In the genomic region with DNA sequence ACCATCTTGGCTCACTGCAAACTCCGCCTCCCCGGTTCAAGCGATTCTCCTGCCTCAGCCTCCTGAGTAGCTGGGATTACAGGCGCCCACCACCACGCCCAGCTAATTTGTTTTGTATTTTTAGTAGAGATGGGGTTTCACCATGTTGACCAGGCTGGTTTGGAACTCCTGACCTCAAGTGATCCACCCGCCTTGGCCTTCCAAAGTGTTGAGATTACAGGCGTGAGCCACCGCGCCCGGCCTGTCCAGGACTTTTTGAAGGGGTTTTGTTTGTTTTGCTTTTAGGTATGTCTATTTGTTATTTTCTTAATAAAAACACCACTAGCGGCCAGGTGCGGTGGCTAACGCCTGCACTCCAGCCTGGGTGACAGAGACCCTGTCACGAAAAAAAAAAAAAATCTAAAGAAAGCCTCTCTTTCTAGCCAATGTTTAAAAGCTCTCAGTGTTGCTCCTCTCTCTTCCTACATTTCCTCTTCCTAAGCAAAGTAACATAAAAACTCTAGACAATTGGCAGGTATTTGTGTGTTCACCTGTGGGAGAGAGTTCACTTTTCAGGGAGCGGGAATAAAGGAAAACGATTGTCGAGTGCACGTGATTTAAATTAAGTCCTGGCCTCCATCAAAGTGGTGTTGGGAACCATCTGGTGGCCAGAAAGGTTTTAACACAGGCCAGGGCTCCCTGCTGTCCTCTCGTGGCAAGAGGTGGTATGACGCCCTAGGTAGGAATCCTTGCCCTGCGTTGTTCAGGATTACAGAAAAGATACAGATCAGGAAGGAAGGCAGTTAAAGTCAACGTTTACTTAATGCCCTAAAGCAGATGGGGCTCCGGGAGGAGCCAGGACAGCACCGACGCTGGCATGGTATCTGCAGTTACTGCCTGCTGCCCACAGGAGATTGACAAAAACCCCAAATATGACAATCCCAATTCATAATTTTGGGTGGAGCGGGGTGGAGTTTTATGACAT, we compare ENCODE assay signal across 8 cellular contexts. TPM values are rescaled to one million over a fixed set of nuclear protein-coding genes. Genes with fewer than 3 reads are reported as not detected.
DNase-seq lines count a peak whose midpoint lies in the region; ATAC-seq and TF ChIP-seq lines count a peak whose summit lies in the region.

No MANE protein-coding gene starts in this region.

- peak overlapping the region; percentile 19; the same call in 1 of the 2 replicates for H3K9ac ChIP-seq in GM23248

- in situ Hi-C loops in GM23248 (cut with MboI): loop anchor here (5.0 kb wide), 1 partner anchor 83 kb away; no protein-coding TSS in a partner anchor

- peak; percentile 99 to 100 (median 100) for TF ChIP-seq CTCF in Peyer's patch (IDR thresholded peaks at IDR 0.05)
- TF ChIP-seq CTCF in nephron progenitor cell (IDR thresholded peaks at IDR 0.05): peak; percentile 100

- H3K4me1 ChIP-seq in GM23248 (ENCODE audit: insufficient read depth) (no peaks in the 10 kb centered on the region), Peyer's patch (peaks cover 0 to 3% (median 0%) of the 10 kb centered on the region in 4 donors)

- DNase-seq in Daoy (ENCODE audit: low read depth): peak; percentile 86
- peak; percentile 92 for DNase-seq in GM23248
- DNase-seq in LHCN-M2 (ENCODE audit: low read depth): peak; percentile 81
- peak; percentile 77 to 94 (median 91) for DNase-seq in Peyer's patch
- peak; percentile 91 for DNase-seq in activated T-cell treated with anti-CD3 and anti-CD28 coated beads, Interleukin-2, amount 50 U/mL, for 24 hours
- peak; percentile 80 for DNase-seq in fibroblast of gingiva (ENCODE audit: low read depth)
- DNase-seq in nephron progenitor cell: peak; percentile 89
- DNase-seq in stimulated activated naive CD8-positive, alpha-beta T cell treated with anti-CD3 and anti-CD28 coated beads, Interleukin-15, amount 100 ng/mL, for 72 hours: peak; percentile 79 to 83

- H4K20me1 ChIP-seq in GM23248 (ENCODE audit: insufficient read depth): no peaks in the 10 kb centered on the region

- H3K4me1 Mint-ChIP-seq in activated T-cell treated with anti-CD3 and anti-CD28 coated beads, Interleukin-2, amount 50 U/mL, for 24 hours (ENCODE audit: low read depth): peaks cover 10% of the 10 kb centered on the region
- peaks cover 6% of the 10 kb centered on the region for H3K4me1 Mint-ChIP-seq in nephron progenitor cell
- peaks cover 11% of the 10 kb centered on the region for H3K4me1 Mint-ChIP-seq in stimulated activated naive CD8-positive, alpha-beta T cell treated with anti-CD3 and anti-CD28 coated beads, Interleukin-15, amount 100 ng/mL, for 72 hours

- H3K4me2 ChIP-seq in GM23248 (ENCODE audit: unreplicated experiment): peak overlapping the region; percentile 25

- H3K27ac ChIP-seq in GM23248: no peak overlapping the region
- H3K27ac ChIP-seq in Peyer's patch: no peak overlapping the region

- WGBS in GM23248 (ENCODE audit: low coverage in 1 of 2, low lambda C conversion rate in 2 of 2, missing lambda C conversion rate in 2 of 2), 2 experiments: 42% methylated on average over 26 of the region's 26 CpGs

- H3K4me3 Mint-ChIP-seq in activated T-cell treated with anti-CD3 and anti-CD28 coated beads, Interleukin-2, amount 50 U/mL, for 24 hours: peak overlapping the region; percentile 37
- H3K4me3 Mint-ChIP-seq in nephron progenitor cell: no peak overlapping the region
- H3K4me3 Mint-ChIP-seq in stimulated activated naive CD8-positive, alpha-beta T cell treated with anti-CD3 and anti-CD28 coated beads, Interleukin-15, amount 100 ng/mL, for 72 hours: peak overlapping the region; percentile 55 to 62

- H3K27ac Mint-ChIP-seq in activated T-cell treated with anti-CD3 and anti-CD28 coated beads, Interleukin-2, amount 50 U/mL, for 24 hours: peak overlapping the region; percentile 81
- H3K27ac Mint-ChIP-seq in nephron progenitor cell: no peak overlapping the region
- H3K27ac Mint-ChIP-seq in stimulated activated naive CD8-positive, alpha-beta T cell treated with anti-CD3 and anti-CD28 coated beads, Interleukin-15, amount 100 ng/mL, for 72 hours: peak overlapping the region; percentile 54 to 69

- no peaks in the 10 kb centered on the region for H3F3A ChIP-seq in GM23248 (ENCODE audit: insufficient read depth)

- H3K27me3 ChIP-seq in GM23248 (replicated peaks; ENCODE audit: insufficient read depth): no peaks in the 10 kb centered on the region
- no peaks in the 10 kb centered on the region for H3K27me3 ChIP-seq in Peyer's patch

- H3K9me3 Mint-ChIP-seq in activated T-cell treated with anti-CD3 and anti-CD28 coated beads, Interleukin-2, amount 50 U/mL, for 24 hours: no peaks in the 10 kb centered on the region
- no peaks in the 10 kb centered on the region for H3K9me3 Mint-ChIP-seq in nephron progenitor cell
- H3K9me3 Mint-ChIP-seq in stimulated activated naive CD8-positive, alpha-beta T cell treated with anti-CD3 and anti-CD28 coated beads, Interleukin-15, amount 100 ng/mL, for 72 hours: no peaks in the 10 kb centered on the region

- no peaks in the 10 kb centered on the region for H3K79me2 ChIP-seq in GM23248 (ENCODE audit: insufficient read depth)

- H2AFZ ChIP-seq in GM23248: peak overlapping the region; percentile 68

- peak in 1 of 2 donors; percentile 34 for TF ChIP-seq POLR2A in Peyer's patch (IDR thresholded peaks at IDR 0.05)

- H3K4me3 ChIP-seq in GM23248 (peak overlapping the region; percentile 21; the same call in 1 of the 2 replicates), Peyer's patch (no peak overlapping the region)

- no peaks in the 10 kb centered on the region for H3K36me3 ChIP-seq in GM23248 (ENCODE audit: low read depth)
- no peaks in the 10 kb centered on the region for H3K36me3 ChIP-seq in Peyer's patch

- no peaks in the 10 kb centered on the region for H3K36me3 Mint-ChIP-seq in activated T-cell treated with anti-CD3 and anti-CD28 coated beads, Interleukin-2, amount 50 U/mL, for 24 hours (ENCODE audit: low read depth)
- H3K36me3 Mint-ChIP-seq in nephron progenitor cell (ENCODE audit: low read depth): no peaks in the 10 kb centered on the region

- peaks cover 3% of the 10 kb centered on the region for H3K27me3 Mint-ChIP-seq in activated T-cell treated with anti-CD3 and anti-CD28 coated beads, Interleukin-2, amount 50 U/mL, for 24 hours
- H3K27me3 Mint-ChIP-seq in nephron progenitor cell (ENCODE audit: low read depth, poor library complexity): peaks cover 30% of the 10 kb centered on the region
- H3K27me3 Mint-ChIP-seq in stimulated activated naive CD8-positive, alpha-beta T cell treated with anti-CD3 and anti-CD28 coated beads, Interleukin-15, amount 100 ng/mL, for 72 hours: peaks cover 24% of the 10 kb centered on the region

- no peaks in the 10 kb centered on the region for H3K9me3 ChIP-seq in GM23248 (ENCODE audit: low read depth)
- H3K9me3 ChIP-seq in Peyer's patch: no peaks in the 10 kb centered on the region

- H3K9me2 ChIP-seq in GM23248 (ENCODE audit: insufficient read depth): no peaks in the 10 kb centered on the region

- ATAC-seq in stimulated activated naive CD8-positive, alpha-beta T cell treated with anti-CD3 and anti-CD28 coated beads, Interleukin-15, amount 100 ng/mL, for 72 hours: peak; percentile 94

RNA-seq across cellular contexts. Expression of gene ATP23, which starts 36.2 kb away (rescaled TPM):
- 13.2 and 15.3 TPM in 2 replicates for total RNA-seq in Daoy (2014; rRNA removed; shearing (Covaris generic))
- total RNA-seq in GM23248 (2014; rRNA removed; shearing (Covaris generic)): 8.0 and 14.8 TPM in 2 replicates
- polyA plus RNA-seq in GM23248 (2016; fragmentation: Nextera tagmentation; extraction: Ambion mirVana): 4.3 and 5.7 TPM in 2 replicates
- total RNA-seq in LHCN-M2 (2014; rRNA removed) (6.8 and 13.9 TPM in 2 replicates), Peyer's patch (10 to 100 TPM in 2 of 4 donors, 1 to 10 TPM in 1, not detected in 1; 5.9 to 29.2 (median 12.5) TPM)
- polyA plus RNA-seq in LHCN-M2 (2012): 5.6 TPM

RNA-seq across cellular contexts. Expression of gene CTDSP2, which starts 58.6 kb away (rescaled TPM):
- 26.3 and 28.2 TPM in 2 replicates for total RNA-seq in Daoy (2014; rRNA removed; shearing (Covaris generic))
- 97.3 and 109 TPM in 2 replicates for total RNA-seq in GM23248 (2014; rRNA removed; shearing (Covaris generic))
- 51.7 and 52.7 TPM in 2 replicates for polyA plus RNA-seq in GM23248 (2016; fragmentation: Nextera tagmentation; extraction: Ambion mirVana)
- total RNA-seq in LHCN-M2 (2014; rRNA removed) (24.3 and 31.9 TPM in 2 replicates), Peyer's patch (100 to 1,000 TPM in 3 of 4 donors, 10 to 100 TPM in 1; 87.5 to 196 (median 128) TPM)
- 47.8 TPM for polyA plus RNA-seq in LHCN-M2 (2012)
